2 cellular contexts compared by ENCODE assay signal in genomic region chr3:188877381-188877780, GRCh38.
TF ChIP-seq lines count a peak whose summit lies in the region.

No MANE protein-coding gene starts in this region.

TF ChIP-seq in HepG2, 621 proteins besides CTCF, POLR2A, EP300 and RAD21:
- TF ChIP-seq MAF1 (CRISPR knock-in tag; IDR thresholded peaks at IDR 0.05; ENCODE audit: borderline replicate concordance) (no peak), ZNF816 (CRISPR knock-in tag; IDR thresholded peaks at IDR 0.05; ENCODE audit: borderline replicate concordance) (no peak), SCMH1 (CRISPR knock-in tag; IDR thresholded peaks at IDR 0.05; ENCODE audit: borderline replicate concordance) (no peak), ZNF124 (CRISPR knock-in tag; IDR thresholded peaks at IDR 0.05) (no peak), NR3C1 (CRISPR knock-in tag; IDR thresholded peaks at IDR 0.05) (no peak), ZNF512B (CRISPR knock-in tag; IDR thresholded peaks at IDR 0.05; ENCODE audit: borderline replicate concordance) (no peak), TOE1 (CRISPR knock-in tag; IDR thresholded peaks at IDR 0.05) (no peak)

TF ChIP-seq in IMR-90, 13 proteins besides CTCF, POLR2A, EP300 and RAD21:
- TF ChIP-seq ELK1 (IDR thresholded peaks at IDR 0.05; ENCODE audit: borderline replicate concordance, low read depth, low read length) (no peak), FOS (IDR thresholded peaks at IDR 0.05; ENCODE audit: low read depth, low read length) (no peak), USF2 (IDR thresholded peaks at IDR 0.05; ENCODE audit: low read depth, low read length) (no peak), BHLHE40 (IDR thresholded peaks at IDR 0.05; ENCODE audit: low read depth, low read length) (no peak), CHD1 (IDR thresholded peaks at IDR 0.05; ENCODE audit: low read depth, low read length) (no peak), RFX5 (IDR thresholded peaks at IDR 0.05; ENCODE audit: low read depth, low read length) (no peak), RCOR1 (IDR thresholded peaks at IDR 0.05; ENCODE audit: insufficient replicate concordance, low read length) (no peak), MAFK (IDR thresholded peaks at IDR 0.05; ENCODE audit: low read depth, low read length) (no peak), MAZ (IDR thresholded peaks at IDR 0.05; ENCODE audit: borderline replicate concordance, low read depth, low read length) (no peak), SMC3 (IDR thresholded peaks at IDR 0.05; ENCODE audit: low read depth, low read length) (no peak), CEBPB (IDR thresholded peaks at IDR 0.05; ENCODE audit: low read depth, low read length) (no peak), NFE2L2 (IDR thresholded peaks at IDR 0.05; ENCODE audit: low read depth, low read length) (no peak), MXI1 (IDR thresholded peaks at IDR 0.05; ENCODE audit: borderline replicate concordance, low read depth, low read length) (no peak)
